8 cellular contexts compared by ENCODE assay signal in the genomic region with DNA sequence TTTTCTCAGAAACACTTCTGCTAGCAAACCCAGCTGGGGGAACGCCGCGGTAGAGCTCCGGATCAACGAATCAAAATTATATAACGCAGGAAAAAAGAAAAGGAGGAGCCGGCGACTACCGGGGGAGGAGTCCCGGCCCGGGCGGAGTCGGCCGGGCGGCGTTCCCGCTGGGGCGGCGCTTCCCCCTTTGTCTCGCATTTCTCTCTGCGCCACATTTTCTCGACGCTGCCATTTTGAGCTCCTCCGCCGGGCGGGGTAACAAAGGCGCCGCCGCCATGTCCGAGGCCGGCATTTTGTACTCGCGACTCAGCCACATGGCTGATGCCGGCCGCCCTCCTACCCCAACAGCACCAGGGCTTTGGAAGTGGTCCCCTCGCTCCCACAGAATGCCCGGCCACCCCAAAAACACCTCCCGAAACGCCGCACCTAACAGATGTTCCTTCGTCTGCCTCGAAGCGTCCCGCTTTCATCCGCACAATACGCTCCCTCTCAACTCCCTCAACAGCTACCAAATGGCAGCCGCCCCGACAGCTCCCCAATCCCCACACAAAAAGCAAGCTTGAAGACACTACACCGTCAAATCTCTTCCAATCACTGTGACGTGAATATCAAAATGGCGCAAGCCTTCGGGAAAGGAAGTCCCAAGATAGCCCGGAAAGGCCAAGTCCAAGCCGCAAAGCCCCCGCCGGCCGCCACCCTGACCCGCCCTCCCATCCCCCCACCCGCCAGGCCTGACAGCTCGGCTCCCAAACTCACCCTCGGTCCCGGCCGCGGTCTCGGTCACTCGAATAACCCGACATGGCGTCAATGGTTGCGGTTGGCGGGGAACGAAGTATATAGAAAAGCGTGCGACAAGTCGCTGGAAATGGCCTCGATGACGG. TPM values are rescaled to one million over a fixed set of nuclear protein-coding genes. Genes with fewer than 3 reads are reported as not detected.
DNase-seq lines count a peak whose midpoint lies in the region; ATAC-seq, FAIRE-seq and TF ChIP-seq lines count a peak whose summit lies in the region.

No MANE protein-coding gene starts in this region.

- peaks cover 22 to 23% of the 10 kb centered on the region in 2 donors for H3K4me1 ChIP-seq in kidney (ENCODE audit: control insufficient read depth in 1 of 2, insufficient read depth in 1 of 2, low read depth in 1 of 2, low read length in 2 of 2)

- TF ChIP-seq CTCF in kidney (IDR thresholded peaks at IDR 0.05; ENCODE audit: borderline replicate concordance, extremely low read depth, insufficient read depth), result no peak

- H3K27ac ChIP-seq in kidney (ENCODE audit: low read depth in 2 of 2, low read length in 2 of 2), result peak overlapping the region; percentile 100

- H3K36me3 ChIP-seq in kidney (ENCODE audit: control insufficient read depth in 1 of 2, insufficient read depth in 2 of 2, low read length in 2 of 2), result peaks cover 40 to 50% of the 10 kb centered on the region in 2 donors

- intact Hi-C loops in kidney (cut with DNase I), result no loop called here

- peak overlapping the region; percentile 100 for H3K9ac ChIP-seq in kidney (ENCODE audit: low read length in 2 of 2)

- H3K9me3 ChIP-seq in kidney (ENCODE audit: control insufficient read depth in 1 of 2, low read length in 2 of 2), result no peaks in the 10 kb centered on the region

- peak overlapping the region; percentile 92 to 99 for H3K4me3 ChIP-seq in kidney (ENCODE audit: low read length in 2 of 2)

- no peak for FAIRE-seq in kidney (lab: Jason Lieb, UNC)

- DNase-seq in DMS53 treated with DMSO at 0.1 percent for 48 hours (lab: John Stamatoyannopoulos, UW; ENCODE audit: unreplicated experiment), result peak; percentile 52
- peak; percentile 91 for DNase-seq in NCI-H345 (lab: John Stamatoyannopoulos, UW)
- peak; percentile 86 for DNase-seq in activated CD4-positive, CD25-positive, alpha-beta regulatory T cell treated with anti-CD3 and anti-CD28 coated beads, Interleukin-2, amount 50 U/mL, for 72 hours
- peak; percentile 88 for DNase-seq in cerebellar cortex (ENCODE audit: low spot score)
- DNase-seq in kidney, result peak; percentile 96
- DNase-seq in stimulated activated CD4-positive, alpha-beta T cell treated with anti-CD3 and anti-CD28 coated beads, Interleukin-12 subunit alpha, Interleukin-12 subunit beta, amount 100 ng/mL, for 4 hours, result peak; percentile 77

- peak; percentile 2 for ATAC-seq in HG02840 (IDR thresholded peaks at IDR 0.05; ENCODE audit: low FRiP score, unreplicated experiment)
- no peak for ATAC-seq in HG03139 (IDR thresholded peaks at IDR 0.05; ENCODE audit: unreplicated experiment)

RNA-seq across cellular contexts. Expression of gene DDX5, which starts 0.5 kb away (rescaled TPM):
- total RNA-seq in kidney, result 769 TPM
- polyA plus RNA-seq in kidney (ENCODE audit: insufficient read depth, low read depth, low replicate concordance), result 343 TPM

RNA-seq across cellular contexts. Expression of gene CEP95, which starts 1.2 kb away (rescaled TPM):
- total RNA-seq in kidney, result 49.3 TPM
- polyA plus RNA-seq in kidney (ENCODE audit: insufficient read depth, low read depth, low replicate concordance), result 25.3 TPM

RNA-seq across cellular contexts. Expression of gene POLG2, which starts 8.7 kb away (rescaled TPM):
- total RNA-seq in kidney, result 18.4 TPM
- 9.0 TPM for polyA plus RNA-seq in kidney (ENCODE audit: insufficient read depth, low read depth, low replicate concordance)

RNA-seq across cellular contexts. Expression of gene MILR1, which starts 56.6 kb away (rescaled TPM):
- total RNA-seq in kidney, result 17.8 TPM
- polyA plus RNA-seq in kidney (ENCODE audit: insufficient read depth, low read depth, low replicate concordance), result 2.2 TPM
